In genomic region chr12:122063691-122064033, GRCh38 we compare ENCODE assay signal across 8 cellular contexts. TPM values are rescaled to one million over a fixed set of nuclear protein-coding genes. Genes with fewer than 3 reads are reported as not detected.
DNase-seq lines count a peak whose midpoint lies in the region; ATAC-seq, FAIRE-seq and TF ChIP-seq lines count a peak whose summit lies in the region.

No MANE protein-coding gene starts in this region.

- peak overlapping the region; percentile 53 for H3K4me2 ChIP-seq in smooth muscle cell

- intact Hi-C loops in kidney (cut with DNase I): loop anchor here (5.0 kb wide), 1 partner anchor 49 kb away; no protein-coding TSS in a partner anchor

- peaks cover 2% of the 10 kb centered on the region; the same call in 1 of the 2 replicates for H3K27me3 Mint-ChIP-seq in HFFc6 (ENCODE audit: insufficient read depth)

- H3K36me3 Mint-ChIP-seq in HFFc6 (ENCODE audit: low read depth): no peaks in the 10 kb centered on the region

- H2AFZ ChIP-seq in smooth muscle cell (ENCODE audit: low read depth): peak overlapping the region; percentile 89

- peaks cover 31% of the 10 kb centered on the region for H3K4me1 ChIP-seq in adipocyte (ENCODE audit: control insufficient read depth, insufficient read depth, low read length)
- peaks cover 36 to 38% of the 10 kb centered on the region in 2 donors for H3K4me1 ChIP-seq in kidney (ENCODE audit: control insufficient read depth in 1 of 2, insufficient read depth in 1 of 2, low read depth in 1 of 2, low read length in 2 of 2)
- peaks cover 24% of the 10 kb centered on the region for H3K4me1 ChIP-seq in smooth muscle cell (ENCODE audit: low read depth)

- H3K9me3 Mint-ChIP-seq in HFFc6: no peaks in the 10 kb centered on the region

- peaks cover 32% of the 10 kb centered on the region for H3K4me1 Mint-ChIP-seq in HFFc6 (ENCODE audit: low read depth)

- H3K36me3 ChIP-seq in adipocyte (ENCODE audit: control insufficient read depth, insufficient read depth, low read length, severe bottlenecking) (peaks cover 5% of the 10 kb centered on the region), kidney (ENCODE audit: control insufficient read depth in 1 of 2, insufficient read depth in 2 of 2, low read length in 2 of 2) (peaks cover 3 to 8% of the 10 kb centered on the region in 2 donors), smooth muscle cell (ENCODE audit: low read depth) (no peaks in the 10 kb centered on the region)

- no peak for DNase-seq in HFFc6
- DNase-seq in adipocyte (ENCODE audit: low read depth): no peak
- DNase-seq in kidney: no peak
- DNase-seq in smooth muscle cell (lab: John Stamatoyannopoulos, UW; ENCODE audit: unreplicated experiment): no peak
- no peak for DNase-seq in frontal cortex (ENCODE audit: low spot score in 2 of 2)
- no peak for DNase-seq in NCI-H2196 (lab: John Stamatoyannopoulos, UW; ENCODE audit: unreplicated experiment)

- H3K9ac ChIP-seq in adipocyte (ENCODE audit: low read length) (peak overlapping the region; percentile 73), kidney (ENCODE audit: low read length in 2 of 2) (peak overlapping the region in 1 of 2 donors; percentile 21), smooth muscle cell (ENCODE audit: low read depth) (no peak overlapping the region)

- no peaks in the 10 kb centered on the region for H4K20me1 ChIP-seq in smooth muscle cell (ENCODE audit: low read depth)

- H3F3A ChIP-seq in smooth muscle cell (ENCODE audit: low read depth): peaks cover 9% of the 10 kb centered on the region

- no peaks in the 10 kb centered on the region for H3K79me2 ChIP-seq in smooth muscle cell (ENCODE audit: low read depth)

- peak overlapping the region; percentile 93 for H3K27ac Mint-ChIP-seq in HFFc6

- H3K4me3 ChIP-seq in adipocyte (ENCODE audit: low read length) (peak overlapping the region; percentile 48), kidney (ENCODE audit: low read length in 2 of 2) (peak overlapping the region in 1 of 2 donors; percentile 11), smooth muscle cell (no peak overlapping the region)

- ATAC-seq in HG03045 (IDR thresholded peaks at IDR 0.05; ENCODE audit: unreplicated experiment) (no peak), GM21526 (IDR thresholded peaks at IDR 0.05; ENCODE audit: low FRiP score, unreplicated experiment) (no peak)

- peak overlapping the region; percentile 52; the same call in 1 of the 2 replicates for H3K4me3 Mint-ChIP-seq in HFFc6

- no peaks in the 10 kb centered on the region for H3K9me3 ChIP-seq in adipocyte (ENCODE audit: control insufficient read depth, low read length)
- H3K9me3 ChIP-seq in kidney (ENCODE audit: control insufficient read depth in 1 of 2, low read length in 2 of 2): no peaks in the 10 kb centered on the region
- H3K9me3 ChIP-seq in smooth muscle cell (replicated peaks; ENCODE audit: low read depth): no peaks in the 10 kb centered on the region

- H3K27ac ChIP-seq in kidney (ENCODE audit: low read depth in 2 of 2, low read length in 2 of 2): peak overlapping the region; percentile 68 to 83
- peak overlapping the region; percentile 68 for H3K27ac ChIP-seq in smooth muscle cell (ENCODE audit: low read depth)

- WGBS in smooth muscle cell (ENCODE audit: low lambda C conversion rate): 65% methylated on average over 6 of the region's 6 CpGs

- no peaks in the 10 kb centered on the region for H3K27me3 ChIP-seq in adipocyte (replicated peaks; ENCODE audit: control insufficient read depth, insufficient read depth, low read length)
- H3K27me3 ChIP-seq in smooth muscle cell (ENCODE audit: low read depth): no peaks in the 10 kb centered on the region

- FAIRE-seq in kidney (lab: Jason Lieb, UNC) (no peak), frontal cortex (lab: Jason Lieb, UNC) (no peak)

- TF ChIP-seq CTCF in HFFc6 (IDR thresholded peaks at IDR 0.05) (no peak), kidney (IDR thresholded peaks at IDR 0.05; ENCODE audit: borderline replicate concordance, extremely low read depth, insufficient read depth) (no peak), smooth muscle cell (IDR thresholded peaks at IDR 0.05; ENCODE audit: borderline replicate concordance, insufficient read depth, poor library complexity, severe bottlenecking) (no peak)

RNA-seq across cellular contexts. Expression of gene MLXIP, which starts 14.9 kb away (rescaled TPM):
- total RNA-seq in HFFc6 (2021; fragmentation: NEBNext Ultra II Directional; extraction: Animal tissue kit (Norgen Biotek cat#: 25700)): 10 to 100 TPM; 19.0 to 23.8 (median 21.7) TPM
- total RNA-seq in kidney (67.6 TPM), smooth muscle cell (7.6 and 11.8 TPM in 2 replicates), frontal cortex (6.9 TPM)
- polyA plus RNA-seq in kidney (ENCODE audit: insufficient read depth, low read depth, low replicate concordance) (10.9 TPM), smooth muscle cell (15.3 and 24.7 TPM in 2 replicates)

RNA-seq across cellular contexts. Expression of gene BCL7A, which starts 42.0 kb away (rescaled TPM):
- total RNA-seq in HFFc6 (2021; fragmentation: NEBNext Ultra II Directional; extraction: Animal tissue kit (Norgen Biotek cat#: 25700)): 1 to 10 TPM; 2.6 to 3.8 (median 3.4) TPM
- total RNA-seq in kidney (22.7 TPM), smooth muscle cell (2.7 and 4.3 TPM in 2 replicates), frontal cortex (88.0 TPM)
- polyA plus RNA-seq in kidney (ENCODE audit: insufficient read depth, low read depth, low replicate concordance) (6.8 TPM), smooth muscle cell (3.0 and 5.7 TPM in 2 replicates)
